In the genomic region with DNA sequence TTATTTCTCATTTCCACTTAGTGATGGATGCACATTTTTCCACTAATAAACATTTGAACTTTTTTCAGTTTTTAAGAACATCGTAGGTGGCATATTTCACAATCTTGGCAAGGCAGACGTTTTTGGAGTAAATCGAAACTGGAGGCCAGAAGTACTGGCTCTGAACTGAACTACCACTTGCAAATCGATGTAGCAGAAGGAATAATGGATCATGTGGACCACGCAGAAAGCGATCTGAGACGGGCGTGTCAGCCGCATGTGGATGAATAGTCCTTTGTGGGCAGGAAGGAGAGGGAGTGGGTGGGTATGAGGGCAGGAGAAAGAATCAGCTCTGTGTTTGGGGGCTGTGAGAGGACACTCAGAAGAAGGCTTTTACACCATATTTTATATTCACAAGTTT, we compare ENCODE assay signal across 8 cellular contexts.
DNase-seq lines count a peak whose midpoint lies in the region; ATAC-seq and TF ChIP-seq lines count a peak whose summit lies in the region.

No MANE protein-coding gene starts in this region.

- H3K36me3 ChIP-seq in aorta (ENCODE audit: control insufficient read depth in 1 of 2, insufficient read depth in 2 of 2, low read length in 1 of 2) = no peaks in the 10 kb centered on the region

- intact Hi-C loops in Right ventricle myocardium inferior (cut with DNase I) = loop anchor here (5.0 kb wide), 1 partner anchor 35 kb away; no protein-coding TSS in a partner anchor
- intact Hi-C loops in cardiac septum (cut with DNase I) = no loop called here
- intact Hi-C loops in aorta (cut with DNase I) = no loop called here

- H3K4me1 ChIP-seq in aorta (ENCODE audit: control insufficient read depth in 1 of 2, insufficient read depth in 2 of 2, low read length in 2 of 2) = peaks cover 12 to 18% of the 10 kb centered on the region in 2 donors

- 7 to 8% methylated on average over 9 of the region's 9 CpGs for WGBS in aorta, 2 donors

- H3K9me3 ChIP-seq in aorta (ENCODE audit: control insufficient read depth, low read length) = no peaks in the 10 kb centered on the region

- DNase-seq in Right ventricle myocardium inferior (ENCODE audit: missing footprints) (no peak), cardiac septum (ENCODE audit: low spot score) (no peak), fibroblast of pulmonary artery (ENCODE audit: low read depth) (peak; percentile 92), nucleus accumbens (lab: John Stamatoyannopoulos, UW) (peak in 42 of 56 donors; percentile 10 to 74 (median 50)), aorta (peak in 1 of 2 donors; percentile 45), COR-L47 (lab: John Stamatoyannopoulos, UW) (no peak), SIG-M5 (lab: John Stamatoyannopoulos, UW) (no peak)

- ATAC-seq in Right ventricle myocardium inferior = peak; percentile 49
- ATAC-seq in aorta (ENCODE audit: low FRiP score) = peak; percentile 67
- ATAC-seq in GM21515 (IDR thresholded peaks at IDR 0.05; ENCODE audit: unreplicated experiment) = no peak

- H3K27ac ChIP-seq in aorta (ENCODE audit: low read depth in 1 of 2, low read length in 2 of 2) = peak overlapping the region; percentile 76 to 100

- no peak for TF ChIP-seq CTCF in fibroblast of pulmonary artery (IDR thresholded peaks at IDR 0.05; ENCODE audit: low read length, missing control alignments)

- peak overlapping the region; percentile 43 for H3K4me3 ChIP-seq in fibroblast of pulmonary artery (replicated peaks; ENCODE audit: low read depth, low read length)
- no peak overlapping the region for H3K4me3 ChIP-seq in aorta (ENCODE audit: low read length in 2 of 2)

- H3K27me3 ChIP-seq in aorta (ENCODE audit: control insufficient read depth in 1 of 2, insufficient read depth in 2 of 2, low read length in 1 of 2) = no peaks in the 10 kb centered on the region

Comparison
In these comparisons a context has a peak if more than half of its experiments do, and no peak if none do; other contexts are left out.
1. DNase-seq: peak in fibroblast of pulmonary artery (single experiment) and nucleus accumbens (42 of 56); none in Right ventricle myocardium inferior (single experiment), cardiac septum (single experiment), COR-L47 (single experiment) and SIG-M5 (single experiment).